In genomic region chr18:45677408-45677807, GRCh38 we compare ENCODE assay signal across 28 cellular contexts. TPM values are rescaled to one million over a fixed set of nuclear protein-coding genes. Genes with fewer than 3 reads are reported as not detected.
"Had no signal": no experiment of that assay in that cellular context is flagged by ENCODE, and none has a peak within 500 bp of the region (broad histone marks: within the 10 kb centered on the region; RNA-seq: fewer than 3 reads in every experiment).

No MANE protein-coding gene starts in this region.

- H3K4me3 ChIP-seq: adrenal gland, body of pancreas, esophagus squamous epithelium, heart right ventricle, left ventricle myocardium inferior, lung, upper lobe of left lung, vagina had no signal

- H3K4me1 ChIP-seq: body of pancreas, esophagus squamous epithelium, heart right ventricle, left ventricle myocardium inferior, upper lobe of left lung, vagina had no signal

- FAIRE-seq: colon, endometrium had no signal

- ATAC-seq: body of pancreas; heart right ventricle; natural killer cell treated with Interleukin-12 subunit alpha and Interleukin-12 subunit beta and Interleukin-15 and Interleukin-18, amount 100 ng/mL, for 72 hours; right cardiac atrium; stimulated activated effector memory CD8-positive, alpha-beta T cell treated with anti-CD3 and anti-CD28 coated beads, Interleukin-12 subunit alpha, Interleukin-12 subunit beta, amount 100 ng/mL, for 72 hours; stimulated activated naive CD8-positive, alpha-beta T cell treated with anti-CD3 and anti-CD28 coated beads, Interleukin-15, amount 100 ng/mL, for 72 hours had no signal

- H3K9me3 ChIP-seq: adrenal gland, body of pancreas, esophagus squamous epithelium, heart right ventricle, left ventricle myocardium inferior, upper lobe of left lung, vagina had no signal

- H3K27me3 ChIP-seq: adrenal gland, body of pancreas, upper lobe of left lung, vagina had no signal

- DNase-seq: activated CD4-positive, alpha-beta T cell treated with anti-CD3 and anti-CD28 coated beads for 4 hours; activated CD4-positive, alpha-beta T cell treated with anti-CD3 and anti-CD28 coated beads, Interleukin-2, amount 50 U/mL, for 4 hours; activated effector memory CD4-positive, alpha-beta T cell treated with anti-CD3 and anti-CD28 coated beads, Interleukin-2, amount 50 U/mL, for 16 hours; activated naive CD4-positive, alpha-beta T cell treated with anti-CD3 and anti-CD28 coated beads for 36 hours; activated naive CD8-positive, alpha-beta T cell treated with anti-CD3 and anti-CD28 coated beads for 36 hours; adrenal gland; aorta; body of pancreas; effector CD8-positive, alpha-beta T cell; esophagus squamous epithelium; foreskin melanocyte; heart right ventricle; left ventricle myocardium inferior; mesendoderm; right cardiac atrium; stimulated activated CD4-positive, alpha-beta T cell treated with anti-CD3 and anti-CD28 coated beads, Interleukin-4, amount 100 ng/mL, for 1 hour; stimulated activated naive CD8-positive, alpha-beta T cell treated with anti-CD3 and anti-CD28 coated beads, Interleukin-15, amount 100 ng/mL, for 72 hours; substantia nigra; upper lobe of left lung had no signal

- H3K36me3 ChIP-seq: adrenal gland, esophagus squamous epithelium, heart right ventricle, left ventricle myocardium inferior, upper lobe of left lung, vagina had no signal

- H3K27ac ChIP-seq: adrenal gland, body of pancreas, epithelial cell of prostate, esophagus squamous epithelium, heart right ventricle, left ventricle myocardium inferior, upper lobe of left lung, vagina had no signal

RNA-seq across cellular contexts. Expression of gene SLC14A1, which starts 46.6 kb away (rescaled TPM):
- total RNA-seq: dermis microvascular lymphatic vessel endothelial cell, pulmonary artery endothelial cell had no signal
